ENCODE assay signal across 17 cellular contexts in the genomic region with DNA sequence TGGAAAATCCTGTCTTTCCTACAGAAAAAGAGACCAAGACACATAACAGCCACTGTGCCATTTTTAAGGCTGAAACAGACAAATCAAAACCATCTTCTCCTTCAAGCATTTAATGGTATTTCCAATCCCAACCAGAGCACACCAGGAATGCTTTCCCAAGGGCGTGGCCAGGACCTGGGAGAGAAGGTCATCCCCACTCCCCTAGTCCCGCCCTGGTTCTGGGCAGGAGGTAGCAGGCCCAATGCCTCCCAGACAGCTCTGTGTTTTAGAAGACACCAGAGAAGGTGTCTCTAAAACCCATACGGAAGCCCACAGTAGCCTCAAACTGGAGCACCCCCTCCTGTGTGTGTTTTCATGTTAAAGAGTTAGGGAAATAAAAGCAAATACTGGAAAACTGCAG.
DNase-seq lines count a peak whose midpoint lies in the region; ATAC-seq, FAIRE-seq and TF ChIP-seq lines count a peak whose summit lies in the region.
"Had no signal": no experiment of that assay in that cellular context is flagged by ENCODE, and none has a peak within 500 bp of the region (broad histone marks: within the 10 kb centered on the region; RNA-seq: fewer than 3 reads in every experiment).

No MANE protein-coding gene starts in this region.

- ATAC-seq in A549 (peak; percentile 56 to 64; a peak in 5 of 6 replicates), PC-3 (peak; percentile 20; the same call in 1 of the 2 replicates), sciatic nerve (peak; percentile 11), lower lobe of right lung (no peak), HG03175 (IDR thresholded peaks at IDR 0.05; ENCODE audit: unreplicated experiment) (no peak)

- no TSS peak for BruUV-seq in PC-3 (replicated peaks; lab: Mats Ljungman, UMichigan)

- no peak for TF ChIP-seq POLR2A in A549 (IDR thresholded peaks at IDR 0.05; ENCODE audit: low read length)

- no peaks in the 10 kb centered on the region for H3K36me3 ChIP-seq in PC-3 (ENCODE audit: low read depth, low read length)
- H3K36me3 ChIP-seq in lower lobe of right lung: peaks cover 6% of the 10 kb centered on the region

- POLR2A ChIA-PET in A549 (lab: Yijun Ruan, JAX) (no interaction called here), PC-3 (lab: Charles Lee; ENCODE audit: unreplicated experiment) (no interaction called here)

- no peak for TF ChIP-seq CTCF in A549 (IDR thresholded peaks at IDR 0.05)
- TF ChIP-seq CTCF in PC-3 (conservative IDR thresholded peaks at IDR 0.05; ENCODE audit: low read depth, low read length): no peak
- TF ChIP-seq CTCF in lower lobe of right lung (IDR thresholded peaks at IDR 0.05): no peak

- H3K27ac ChIP-seq in A549: peak overlapping the region; percentile 19 to 38; a peak in 5 of 6 replicates
- H3K27ac ChIP-seq in PC-3 (ENCODE audit: low read length): no peak overlapping the region
- no peak overlapping the region for H3K27ac ChIP-seq in lower lobe of right lung
- H3K27ac ChIP-seq: BLaER1 treated with 17β-estradiol and CSF1 and Interleukin-3, amounts not matched to agents 10 nM and 100 nM; SJSA1 had no signal

- H3K4me2 ChIP-seq in A549 (peak overlapping the region; percentile 30), PC-3 (ENCODE audit: low read length) (no peak overlapping the region)

- H3K9me3 ChIP-seq in A549: no peaks in the 10 kb centered on the region
- H3K9me3 ChIP-seq in PC-3 (ENCODE audit: low read length): no peaks in the 10 kb centered on the region
- H3K9me3 ChIP-seq in lower lobe of right lung: no peaks in the 10 kb centered on the region
- H3K9me3 ChIP-seq: BLaER1 treated with 17β-estradiol and CSF1 and Interleukin-3, amounts not matched to agents 10 nM and 100 nM; SJSA1 had no signal

- no peak for FAIRE-seq in A549 (lab: Jason Lieb, UNC)
- FAIRE-seq: G401.6 had no signal

- no peaks in the 10 kb centered on the region for H3K9me2 ChIP-seq in PC-3 (replicated peaks; ENCODE audit: low read length)

- TF ChIP-seq RAD21 in A549 (conservative IDR thresholded peaks at IDR 0.05 in 1 of 2, IDR thresholded peaks at IDR 0.05 in 1 of 2): no peak

- CTCF ChIA-PET in A549 (lab: Yijun Ruan, JAX): interaction anchor here (0.6 to 5.0 kb wide), 33 partner anchors 8 to 1123 kb away, joined by 3 to 90 read pairs (median 5); no protein-coding TSS in a partner anchor
- CTCF ChIA-PET in PC-3 (lab: Charles Lee): no interaction called here

- H3K4me1 ChIP-seq in A549 (peaks cover 26% of the 10 kb centered on the region), PC-3 (ENCODE audit: insufficient read depth, low read length) (peaks cover 5% of the 10 kb centered on the region; the same call in 1 of the 2 replicates), lower lobe of right lung (no peaks in the 10 kb centered on the region)

- H2AFZ ChIP-seq in PC-3 (ENCODE audit: low read length): no peak overlapping the region

- no peak overlapping the region for H3K9ac ChIP-seq in PC-3 (ENCODE audit: low read length)
- H3K9ac ChIP-seq: BLaER1 treated with 17β-estradiol and CSF1 and Interleukin-3, amounts not matched to agents 10 nM and 100 nM had no signal

- DNase-seq in A549 (ENCODE audit: low read depth in 1 of 2, low spot score in 1 of 2) (peak in 1 of 2 experiments; percentile 33), PC-3 (no peak), islet precursor cell (peak; percentile 59), sciatic nerve (ENCODE audit: low spot score) (no peak), lower lobe of right lung (no peak), dedifferentiated amniotic fluid mesenchymal stem cell (ENCODE audit: extremely low spot score) (no peak)
- no peak for DNase-seq in stimulated activated CD4-positive, alpha-beta T cell treated with anti-CD3 and anti-CD28 coated beads, Interleukin-2, amount 100 ng/mL, for 24 hours
- DNase-seq: DMS79 treated with DMSO at 0.1 percent for 48 hours; GOT3; Kasumi-1; NCI-H187 treated with DMSO at 0.1 percent for 48 hours; NK-92 treated with Interleukin-12 subunit alpha and Interleukin-12 subunit beta, amount 100 ng/mL, for 24 hours; RPMI8226 had no signal

- 86% methylated on average over 3 of the region's 3 CpGs for WGBS in A549 (ENCODE audit: missing lambda C conversion rate)

- intact Hi-C loops in PC-3 (cut with micrococcal nuclease) (loop anchor here (10.0 kb wide), 1 partner anchor 329 kb away; no protein-coding TSS in a partner anchor), sciatic nerve (cut with DNase I) (no loop called here), lower lobe of right lung (cut with DNase I) (loop anchor here (5.0 kb wide), 1 partner anchor 364 kb away; no protein-coding TSS in a partner anchor)

- H3K27me3 ChIP-seq in PC-3 (ENCODE audit: low read length) (no peaks in the 10 kb centered on the region), lower lobe of right lung (ENCODE audit: low read depth) (no peaks in the 10 kb centered on the region)
- H3K27me3 ChIP-seq: BLaER1 treated with 17β-estradiol and CSF1 and Interleukin-3, amounts not matched to agents 10 nM and 100 nM; SJSA1 had no signal

- no peaks in the 10 kb centered on the region for H3K79me2 ChIP-seq in PC-3 (ENCODE audit: low read length)

- no peak for TF ChIP-seq EP300 in A549 (IDR thresholded peaks at IDR 0.05)

- H3K4me3 ChIP-seq in A549: no peak overlapping the region
- no peak overlapping the region for H3K4me3 ChIP-seq in PC-3 (ENCODE audit: low read length)
- H3K4me3 ChIP-seq in lower lobe of right lung: no peak overlapping the region
- H3K4me3 ChIP-seq: BLaER1 treated with 17β-estradiol and CSF1 and Interleukin-3, amounts not matched to agents 10 nM and 100 nM; SJSA1 had no signal

- no peaks in the 10 kb centered on the region for H3F3A ChIP-seq in PC-3 (ENCODE audit: low read length, unreplicated experiment)

- H4K20me1 ChIP-seq in PC-3 (ENCODE audit: low read length): no peaks in the 10 kb centered on the region

TF ChIP-seq in A549, 52 proteins besides CTCF, POLR2A, EP300 and RAD21:
- TF ChIP-seq HOXA7 (CRISPR knock-in tag; IDR thresholded peaks at IDR 0.05): no peak
- TF ChIP-seq PHF8 (IDR thresholded peaks at IDR 0.05; ENCODE audit: borderline replicate concordance, low read depth): no peak
- TF ChIP-seq CHD4 (IDR thresholded peaks at IDR 0.05; ENCODE audit: borderline replicate concordance): no peak
- TF ChIP-seq, protein P1, sequence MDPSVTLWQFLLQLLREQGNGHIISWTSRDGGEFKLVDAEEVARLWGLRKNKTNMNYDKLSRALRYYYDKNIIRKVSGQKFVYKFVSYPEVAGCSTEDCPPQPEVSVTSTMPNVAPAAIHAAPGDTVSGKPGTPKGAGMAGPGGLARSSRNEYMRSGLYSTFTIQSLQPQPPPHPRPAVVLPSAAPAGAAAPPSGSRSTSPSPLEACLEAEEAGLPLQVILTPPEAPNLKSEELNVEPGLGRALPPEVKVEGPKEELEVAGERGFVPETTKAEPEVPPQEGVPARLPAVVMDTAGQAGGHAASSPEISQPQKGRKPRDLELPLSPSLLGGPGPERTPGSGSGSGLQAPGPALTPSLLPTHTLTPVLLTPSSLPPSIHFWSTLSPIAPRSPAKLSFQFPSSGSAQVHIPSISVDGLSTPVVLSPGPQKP (IDR thresholded peaks at IDR 0.05; ENCODE audit: low read depth, low read length): no peak
- TF ChIP-seq EHF (CRISPR knock-in tag; IDR thresholded peaks at IDR 0.05): no peak
- no peak for TF ChIP-seq RNF2 (IDR thresholded peaks at IDR 0.05; ENCODE audit: borderline replicate concordance, low read depth)
- TF ChIP-seq CBX2 (IDR thresholded peaks at IDR 0.05; ENCODE audit: borderline replicate concordance, low read depth): no peak
- no peak for TF ChIP-seq CHD2 (IDR thresholded peaks at IDR 0.05; ENCODE audit: low read length, partially characterized antibody)
- TF ChIP-seq RARB (CRISPR knock-in tag; IDR thresholded peaks at IDR 0.05): no peak
- no peak for TF ChIP-seq NPAS2 (CRISPR knock-in tag; IDR thresholded peaks at IDR 0.05; ENCODE audit: borderline replicate concordance)
- TF ChIP-seq MAFK (IDR thresholded peaks at IDR 0.05; ENCODE audit: partially characterized antibody): no peak
- no peak for TF ChIP-seq KDM1A (IDR thresholded peaks at IDR 0.05; ENCODE audit: low read depth)
- TF ChIP-seq ZFP36 (IDR thresholded peaks at IDR 0.05; ENCODE audit: borderline replicate concordance, partially characterized antibody): no peak
- no peak for TF ChIP-seq USF2 (IDR thresholded peaks at IDR 0.05)
- TF ChIP-seq BHLHE40 (IDR thresholded peaks at IDR 0.05; ENCODE audit: low read depth, low read length): no peak

Comparison
In these comparisons a context has a peak if more than half of its experiments do, and no peak if none do; other contexts are left out.
1. ATAC-seq: peak in A549 (2 of 2), PC-3 (single experiment) and sciatic nerve (single experiment); none in lower lobe of right lung (0 of 2) and HG03175 (single experiment).
2. H3K27ac ChIP-seq: peak in A549 (2 of 2); none in PC-3 (single experiment) and lower lobe of right lung (single experiment).